16 cellular contexts compared by ENCODE assay signal in genomic region chr5:98308960-98309359, GRCh38.
A peak's percentile ranks its signal among the peaks of the same experiment; 100 is the strongest.
DNase-seq lines count a peak whose midpoint lies in the region; ATAC-seq and TF ChIP-seq lines count a peak whose summit lies in the region.
"Had no signal": no experiment of that assay in that cellular context is flagged by ENCODE, and none has a peak within 500 bp of the region (broad histone marks: within the 10 kb centered on the region; RNA-seq: fewer than 3 reads in every experiment).

No MANE protein-coding gene starts in this region.

- no peaks in the 10 kb centered on the region for H3K9me3 Mint-ChIP-seq in activated T-cell treated with anti-CD3 and anti-CD28 coated beads, Interleukin-2, amount 50 U/mL, for 4 hours
- H3K9me3 Mint-ChIP-seq: activated CD4-positive, alpha-beta T cell treated with anti-CD3 and anti-CD28 coated beads, Interleukin-2, amount 10 ng/mL, durations not matched to agents 7 days and 5 days; activated T-helper 17 cell treated with anti-CD3 and anti-CD28 coated beads, Interleukin-2, amount 50 U/mL, for 72 hours had no signal

- peaks cover 7 to 31% (median 16%) of the 10 kb centered on the region in 10 experiments; a peak in 19 of 20 replicates for H3K4me1 ChIP-seq in BLaER1 treated with 17β-estradiol and CSF1 and Interleukin-3, amounts not matched to agents 10 nM and 100 nM
- H3K4me1 ChIP-seq in PC-3 (ENCODE audit: insufficient read depth, low read length) (peaks cover 57% of the 10 kb centered on the region), mesodermal cell (ENCODE audit: control insufficient read depth, insufficient read depth, low read length, poor library complexity, severe bottlenecking) (peaks cover 39% of the 10 kb centered on the region)
- H3K4me1 ChIP-seq: ascending aorta, transverse colon had no signal

- H2AFZ ChIP-seq in PC-3 (ENCODE audit: low read length), result peak overlapping the region; percentile 14

- H3K9me2 ChIP-seq in PC-3 (replicated peaks; ENCODE audit: low read length), result no peaks in the 10 kb centered on the region

- TF ChIP-seq CTCF in PC-3 (conservative IDR thresholded peaks at IDR 0.05; ENCODE audit: low read depth, low read length), result no peak

- no CpG with 5 or more reads among the region's 4 CpGs for WGBS in mesodermal cell (ENCODE audit: insufficient coverage in 2 of 2), 2 experiments

- H3K9me3 ChIP-seq in BLaER1 treated with 17β-estradiol and CSF1 and Interleukin-3, amounts not matched to agents 10 nM and 100 nM (replicated peaks in 1 of 11), result no peaks in the 10 kb centered on the region
- H3K9me3 ChIP-seq in PC-3 (ENCODE audit: low read length) (no peaks in the 10 kb centered on the region), mesodermal cell (ENCODE audit: control insufficient read depth, low read length) (no peaks in the 10 kb centered on the region)
- H3K9me3 ChIP-seq: ascending aorta, transverse colon had no signal

- H3K4me3 ChIP-seq in BLaER1 treated with 17β-estradiol and CSF1 and Interleukin-3, amounts not matched to agents 10 nM and 100 nM, result peak overlapping the region in 2 of 10 experiments; percentile 3 to 4; a peak in 2 of 20 replicates
- H3K4me3 ChIP-seq in PC-3 (ENCODE audit: low read length), result peak overlapping the region; percentile 52
- H3K4me3 ChIP-seq in mesodermal cell (ENCODE audit: extremely low read depth, insufficient read depth, low read length, poor library complexity, severe bottlenecking), result no peak overlapping the region
- H3K4me3 ChIP-seq: ascending aorta, lung, transverse colon had no signal

- H3K27me3 ChIP-seq in BLaER1 treated with 17β-estradiol and CSF1 and Interleukin-3, amounts not matched to agents 10 nM and 100 nM, result no peaks in the 10 kb centered on the region
- H3K27me3 ChIP-seq in PC-3 (ENCODE audit: low read length), result no peaks in the 10 kb centered on the region
- H3K27me3 ChIP-seq: ascending aorta, transverse colon had no signal

- ATAC-seq in PC-3 (peak; percentile 1; the same call in 1 of the 2 replicates), GM18511 (IDR thresholded peaks at IDR 0.05; ENCODE audit: unreplicated experiment) (no peak)
- no peak for ATAC-seq in activated T-cell treated with anti-CD3 and anti-CD28 coated beads, Interleukin-2, amount 50 U/mL, for 4 hours
- ATAC-seq: effector memory CD8-positive, alpha-beta T cell had no signal

- peak overlapping the region in 5 of 11 experiments; percentile 44 to 74 (median 65); a peak in 9 of 22 replicates for H3K27ac ChIP-seq in BLaER1 treated with 17β-estradiol and CSF1 and Interleukin-3, amounts not matched to agents 10 nM and 100 nM
- H3K27ac ChIP-seq in PC-3 (ENCODE audit: low read length) (peak overlapping the region; percentile 95), mesodermal cell (ENCODE audit: low read depth, low read length, severe bottlenecking) (peak overlapping the region; percentile 99)
- H3K27ac ChIP-seq: ascending aorta had no signal

- POLR2A ChIA-PET in PC-3 (lab: Charles Lee; ENCODE audit: unreplicated experiment), result no interaction called here

- H3K36me3 ChIP-seq in BLaER1 treated with 17β-estradiol and CSF1 and Interleukin-3, amounts not matched to agents 10 nM and 100 nM, result no peaks in the 10 kb centered on the region
- H3K36me3 ChIP-seq in PC-3 (ENCODE audit: low read depth, low read length), result no peaks in the 10 kb centered on the region
- no peaks in the 10 kb centered on the region for H3K36me3 ChIP-seq in mesodermal cell (ENCODE audit: control insufficient read depth, insufficient read depth, low read length)
- H3K36me3 ChIP-seq: ascending aorta, transverse colon had no signal

- peaks cover 26% of the 10 kb centered on the region for H3F3A ChIP-seq in PC-3 (ENCODE audit: low read length, unreplicated experiment)

- intact Hi-C loops in PC-3 (cut with micrococcal nuclease), result loop anchor here (2.0 kb wide), 2 partner anchors 200 to 464 kb away; partner anchors contain the start of gene RGMB

- CTCF ChIA-PET in PC-3 (lab: Charles Lee), result no interaction called here

- no peaks in the 10 kb centered on the region for H3K79me2 ChIP-seq in PC-3 (ENCODE audit: low read length)

- H3K4me1 Mint-ChIP-seq in activated T-cell treated with anti-CD3 and anti-CD28 coated beads, Interleukin-2, amount 50 U/mL, for 4 hours (ENCODE audit: low read depth), result peaks cover 7% of the 10 kb centered on the region

- peak; percentile 57 for DNase-seq in PC-3
- DNase-seq in dermis blood vessel endothelial cell, result peak; percentile 82
- no peak for DNase-seq in activated T-cell treated with anti-CD3 and anti-CD28 coated beads, Interleukin-2, amount 50 U/mL, for 4 hours
- no peak for DNase-seq in activated CD8-positive, alpha-beta memory T cell treated with anti-CD3 and anti-CD28 coated beads, Interleukin-2, amount 50 U/mL, for 4 hours
- no peak for DNase-seq in Ammon's horn (ENCODE audit: low spot score)
- DNase-seq: activated CD4-positive, alpha-beta T cell treated with anti-CD3 and anti-CD28 coated beads, Interleukin-2, amount 10 ng/mL, durations not matched to agents 7 days and 5 days; effector memory CD8-positive, alpha-beta T cell; hippocampal formation; stimulated activated CD8-positive, alpha-beta memory T cell treated with anti-CD3 and anti-CD28 coated beads, Interleukin-4, amount 100 ng/mL, for 48 hours; transverse colon had no signal

- H3K4me2 ChIP-seq in BLaER1 treated with 17β-estradiol and CSF1 and Interleukin-3, amounts not matched to agents 10 nM and 100 nM, result peak overlapping the region in 7 of 11 experiments; percentile 42 to 77 (median 57); a peak in 14 of 22 replicates
- H3K4me2 ChIP-seq in PC-3 (ENCODE audit: low read length), result peak overlapping the region; percentile 79

- no peak overlapping the region for H3K4me3 Mint-ChIP-seq in activated T-cell treated with anti-CD3 and anti-CD28 coated beads, Interleukin-2, amount 50 U/mL, for 4 hours
- H3K4me3 Mint-ChIP-seq: activated CD4-positive, alpha-beta T cell treated with anti-CD3 and anti-CD28 coated beads, Interleukin-2, amount 10 ng/mL, durations not matched to agents 7 days and 5 days; effector memory CD8-positive, alpha-beta T cell had no signal

- no peaks in the 10 kb centered on the region for H3K36me3 Mint-ChIP-seq in activated T-cell treated with anti-CD3 and anti-CD28 coated beads, Interleukin-2, amount 50 U/mL, for 4 hours (ENCODE audit: insufficient read depth)

- no peaks in the 10 kb centered on the region for H4K20me1 ChIP-seq in BLaER1 treated with 17β-estradiol and CSF1 and Interleukin-3, amounts not matched to agents 10 nM and 100 nM
- H4K20me1 ChIP-seq in PC-3 (ENCODE audit: low read length), result no peaks in the 10 kb centered on the region

- no peak overlapping the region for H3K9ac ChIP-seq in BLaER1 treated with 17β-estradiol and CSF1 and Interleukin-3, amounts not matched to agents 10 nM and 100 nM
- peak overlapping the region; percentile 83 for H3K9ac ChIP-seq in PC-3 (ENCODE audit: low read length)

- no peaks in the 10 kb centered on the region for H3K27me3 Mint-ChIP-seq in activated T-cell treated with anti-CD3 and anti-CD28 coated beads, Interleukin-2, amount 50 U/mL, for 4 hours (ENCODE audit: low read depth)
- H3K27me3 Mint-ChIP-seq: activated CD4-positive, alpha-beta T cell treated with anti-CD3 and anti-CD28 coated beads, Interleukin-2, amount 10 ng/mL, durations not matched to agents 7 days and 5 days; activated T-helper 17 cell treated with anti-CD3 and anti-CD28 coated beads, Interleukin-2, amount 50 U/mL, for 72 hours; effector memory CD8-positive, alpha-beta T cell had no signal

- no TSS peak for BruUV-seq in PC-3 (replicated peaks; lab: Mats Ljungman, UMichigan)

Comparison
In these comparisons a context has a peak if more than half of its experiments do, and no peak if none do; other contexts are left out.
1. DNase-seq: peak in PC-3 (single experiment) and dermis blood vessel endothelial cell (single experiment); none in activated T-cell treated with anti-CD3 and anti-CD28 coated beads, Interleukin-2, amount 50 U/mL, for 4 hours (single experiment), activated CD8-positive, alpha-beta memory T cell treated with anti-CD3 and anti-CD28 coated beads, Interleukin-2, amount 50 U/mL, for 4 hours (single experiment) and Ammon's horn (single experiment).